In the genomic region with DNA sequence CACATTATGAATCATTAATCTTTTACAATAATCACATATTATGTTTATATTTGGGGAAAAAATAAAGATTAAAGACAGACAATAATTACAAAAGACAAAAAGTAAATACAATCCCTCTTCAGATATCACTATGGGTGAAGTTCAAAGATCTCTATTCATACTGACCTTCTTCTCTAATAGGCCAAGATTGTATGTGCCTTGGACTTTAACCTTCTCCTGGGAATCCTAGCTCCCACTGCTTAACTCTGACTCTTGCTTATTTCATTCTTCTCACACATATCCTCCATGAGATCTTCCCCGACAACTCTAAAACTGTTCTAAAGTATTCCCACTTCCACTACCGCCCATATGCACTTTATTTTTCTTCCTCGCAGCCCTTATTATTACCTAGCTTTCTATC, we compare ENCODE assay signal across 1 cellular context.
A peak's percentile ranks its signal among the peaks of the same experiment; 100 is the strongest.
TF ChIP-seq lines count a peak whose summit lies in the region.

No MANE protein-coding gene starts in this region.

TF ChIP-seq in HepG2, 621 proteins besides CTCF, POLR2A, EP300 and RAD21 (continued from another document):
- TF ChIP-seq CREM (IDR thresholded peaks at IDR 0.05) (peak; percentile 26; the same call in 1 of the 2 replicates), CREM (CRISPR knock-in tag; IDR thresholded peaks at IDR 0.05) (no peak), HNF4A (CRISPR knock-in tag; IDR thresholded peaks at IDR 0.05) (peak; percentile 46; the same call in 1 of the 2 replicates), RCOR2 (CRISPR knock-in tag; IDR thresholded peaks at IDR 0.05) (no peak), ZNF577 (CRISPR knock-in tag; IDR thresholded peaks at IDR 0.05; ENCODE audit: borderline replicate concordance, low read depth) (no peak), MATR3 (CRISPR knock-in tag; IDR thresholded peaks at IDR 0.05) (no peak), ZNF296 (CRISPR knock-in tag; conservative IDR thresholded peaks at IDR 0.05) (no peak)
- TF ChIP-seq, protein P1, sequence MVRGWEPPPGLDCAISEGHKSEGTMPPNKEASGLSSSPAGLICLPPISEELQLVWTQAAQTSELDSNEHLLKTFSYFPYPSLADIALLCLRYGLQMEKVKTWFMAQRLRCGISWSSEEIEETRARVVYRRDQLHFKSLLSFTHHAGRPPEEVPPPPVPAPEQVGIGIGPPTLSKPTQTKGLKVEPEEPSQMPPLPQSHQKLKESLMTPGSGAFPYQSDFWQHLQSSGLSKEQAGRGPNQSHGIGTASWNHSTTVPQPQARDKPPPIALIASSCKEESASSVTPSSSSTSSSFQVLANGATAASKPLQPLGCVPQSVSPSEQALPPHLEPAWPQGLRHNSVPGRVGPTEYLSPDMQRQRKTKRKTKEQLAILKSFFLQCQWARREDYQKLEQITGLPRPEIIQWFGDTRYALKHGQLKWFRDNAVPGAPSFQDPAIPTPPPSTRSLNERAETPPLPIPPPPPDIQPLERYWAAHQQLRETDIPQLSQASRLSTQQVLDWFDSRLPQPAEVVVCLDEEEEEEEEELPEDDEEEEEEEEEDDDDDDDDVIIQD (CRISPR knock-in tag; IDR thresholded peaks at IDR 0.05; ENCODE audit: low read depth), result peak; percentile 16; the same call in 1 of the 2 replicates
TF ChIP-seq in HepG2: peak in this region for 4.
